Comparison of ENCODE assay signal across 8 cellular contexts in the genomic region with DNA sequence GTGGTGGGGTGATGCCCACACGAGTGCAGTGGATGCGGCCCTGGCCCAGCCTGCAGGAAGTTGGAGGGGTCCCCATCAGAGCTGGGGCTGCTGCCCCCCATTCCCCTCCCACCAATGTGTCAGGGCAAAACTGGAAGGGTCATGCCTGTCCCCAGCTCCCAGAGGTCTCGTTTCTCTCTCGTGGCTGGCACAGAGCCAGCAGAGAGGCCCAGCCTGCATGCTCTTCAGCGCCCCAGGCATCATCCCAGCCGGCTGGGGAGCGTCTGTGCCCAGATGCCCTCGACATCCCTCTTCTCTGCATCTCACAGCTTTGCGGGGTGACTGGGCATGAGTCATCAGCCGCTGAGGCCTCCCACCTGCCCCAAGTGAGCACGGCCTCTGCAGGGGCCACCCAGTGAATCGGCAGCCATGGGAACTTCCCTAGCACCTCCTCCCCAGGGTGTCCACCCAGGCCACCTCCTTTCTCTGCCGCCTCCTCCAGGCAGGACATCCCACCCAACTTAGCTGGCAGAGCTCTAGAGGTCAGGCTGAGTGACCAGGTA. TPM values are rescaled to one million over a fixed set of nuclear protein-coding genes. Genes with fewer than 3 reads are reported as not detected.
A peak's percentile ranks its signal among the peaks of the same experiment; 100 is the strongest.
DNase-seq lines count a peak whose midpoint lies in the region; ATAC-seq and TF ChIP-seq lines count a peak whose summit lies in the region.

No MANE protein-coding gene starts in this region.

- H3K27me3 Mint-ChIP-seq in stimulated activated naive CD8-positive, alpha-beta T cell treated with anti-CD3 and anti-CD28 coated beads, Interleukin-15, amount 100 ng/mL, for 72 hours: no peaks in the 10 kb centered on the region

- H3K4me1 ChIP-seq in cardiac muscle cell (ENCODE audit: low read depth) (no peaks in the 10 kb centered on the region), SJCRH30 (peaks cover 50% of the 10 kb centered on the region)

- TF ChIP-seq CTCF in cardiac muscle cell (IDR thresholded peaks at IDR 0.05; ENCODE audit: low read depth, low read length): no peak

- H3K9me3 ChIP-seq in cardiac muscle cell (ENCODE audit: low read depth) (no peaks in the 10 kb centered on the region), SJCRH30 (replicated peaks) (no peaks in the 10 kb centered on the region)

- peaks cover 33% of the 10 kb centered on the region for H3K4me1 Mint-ChIP-seq in stimulated activated naive CD8-positive, alpha-beta T cell treated with anti-CD3 and anti-CD28 coated beads, Interleukin-15, amount 100 ng/mL, for 72 hours

- no peak overlapping the region for H3K27ac Mint-ChIP-seq in stimulated activated naive CD8-positive, alpha-beta T cell treated with anti-CD3 and anti-CD28 coated beads, Interleukin-15, amount 100 ng/mL, for 72 hours

- H3K9me3 Mint-ChIP-seq in stimulated activated naive CD8-positive, alpha-beta T cell treated with anti-CD3 and anti-CD28 coated beads, Interleukin-15, amount 100 ng/mL, for 72 hours: no peaks in the 10 kb centered on the region

- ATAC-seq in Right ventricle myocardium superior (ENCODE audit: poor library complexity) (no peak), GM18870 (IDR thresholded peaks at IDR 0.05; ENCODE audit: unreplicated experiment) (no peak), GM21717 (IDR thresholded peaks at IDR 0.05; ENCODE audit: unreplicated experiment) (no peak)
- peak; percentile 80 for ATAC-seq in stimulated activated naive CD8-positive, alpha-beta T cell treated with anti-CD3 and anti-CD28 coated beads, Interleukin-15, amount 100 ng/mL, for 72 hours

- H3K27ac ChIP-seq in cardiac muscle cell (no peak overlapping the region), SJCRH30 (0 out of 2 replicates have a peak overlapping the region, but pooled peaks have one; percentile 9)

- no peak for TF ChIP-seq POLR2A in erythroblast (IDR thresholded peaks at IDR 0.05; ENCODE audit: low read length)

- H3K4me3 ChIP-seq in cardiac muscle cell: no peak overlapping the region
- no peak overlapping the region for H3K4me3 ChIP-seq in SJCRH30

- H3K27me3 ChIP-seq in cardiac muscle cell (no peaks in the 10 kb centered on the region), SJCRH30 (no peaks in the 10 kb centered on the region)

- H3K36me3 ChIP-seq in cardiac muscle cell (no peaks in the 10 kb centered on the region), SJCRH30 (no peaks in the 10 kb centered on the region)

- intact Hi-C loops in Right ventricle myocardium superior (cut with DNase I): no loop called here

- DNase-seq in cardiac muscle cell (ENCODE audit: low read depth in 1 of 2, low spot score in 1 of 2) (peak; percentile 30 to 58), Right ventricle myocardium superior (no peak), SJCRH30 (peak; percentile 94 to 95), erythroblast (lab: John Stamatoyannopoulos, UW) (peak; percentile 31 to 56), NCI-H2029 (lab: John Stamatoyannopoulos, UW) (no peak)
- no peak for DNase-seq in stimulated activated naive CD8-positive, alpha-beta T cell treated with anti-CD3 and anti-CD28 coated beads, Interleukin-15, amount 100 ng/mL, for 72 hours

- H3K4me3 Mint-ChIP-seq in stimulated activated naive CD8-positive, alpha-beta T cell treated with anti-CD3 and anti-CD28 coated beads, Interleukin-15, amount 100 ng/mL, for 72 hours: peak overlapping the region in 1 of 2 donors; percentile 59

RNA-seq across cellular contexts. Expression of gene CSNK1D, which starts 9.8 kb away (rescaled TPM):
- total RNA-seq in cardiac muscle cell (40.3 and 53.1 TPM in 2 replicates), Right ventricle myocardium superior (54.4 TPM)
- 106 and 134 TPM in 2 replicates for polyA plus RNA-seq in cardiac muscle cell
- total RNA-seq in SJCRH30 (2014; rRNA removed; shearing (Covaris generic)): 70.5 and 88.7 TPM in 2 replicates

RNA-seq across cellular contexts. Expression of gene CD7, which starts 34.1 kb away (rescaled TPM):
- total RNA-seq in cardiac muscle cell (0.92 TPM in 1 of 2 replicates, not detected in the other), Right ventricle myocardium superior (0.75 TPM)
- 0.17 and 0.38 TPM in 2 replicates for polyA plus RNA-seq in cardiac muscle cell
- total RNA-seq in SJCRH30 (2014; rRNA removed; shearing (Covaris generic)): 4.8 and 6.3 TPM in 2 replicates

RNA-seq across cellular contexts. Expression of gene SECTM1, which starts 50.3 kb away (rescaled TPM):
- total RNA-seq in cardiac muscle cell: 0.56 TPM in 1 of 2 replicates, not detected in the other
- not detected in 2 replicates for polyA plus RNA-seq in cardiac muscle cell
- 4.3 TPM for total RNA-seq in Right ventricle myocardium superior
- total RNA-seq in SJCRH30 (2014; rRNA removed; shearing (Covaris generic)): 0.36 and 1.1 TPM in 2 replicates

RNA-seq across cellular contexts. Expression of gene SLC16A3, which starts 54.4 kb away (rescaled TPM):
- total RNA-seq in cardiac muscle cell (313 and 327 TPM in 2 replicates), Right ventricle myocardium superior (10.0 TPM)
- polyA plus RNA-seq in cardiac muscle cell: 55.6 and 63.2 TPM in 2 replicates
- 11.0 and 13.2 TPM in 2 replicates for total RNA-seq in SJCRH30 (2014; rRNA removed; shearing (Covaris generic))

Comparison
In these comparisons a context has a peak if more than half of its experiments do, and no peak if none do; other contexts are left out.
1. DNase-seq: peak in cardiac muscle cell (2 of 2), SJCRH30 (2 of 2) and erythroblast (2 of 2); none in Right ventricle myocardium superior (single experiment), stimulated activated naive CD8-positive, alpha-beta T cell treated with anti-CD3 and anti-CD28 coated beads, Interleukin-15, amount 100 ng/mL, for 72 hours (0 of 2) and NCI-H2029 (single experiment).